1 cellular context compared by ENCODE assay signal in genomic region chr9:133357656-133358055, GRCh38.
TF ChIP-seq lines count a peak whose summit lies in the region.

No MANE protein-coding gene starts in this region.

TF ChIP-seq in HepG2, 621 proteins besides CTCF, POLR2A, EP300 and RAD21:
- TF ChIP-seq AGO2 (optimal IDR thresholded peaks at IDR 0.05; ENCODE audit: low read depth, low read length), result peak; percentile 20
- no peak for TF ChIP-seq ESRRA (CRISPR knock-in tag; IDR thresholded peaks at IDR 0.05; ENCODE audit: low read depth)
